In the genomic region with DNA sequence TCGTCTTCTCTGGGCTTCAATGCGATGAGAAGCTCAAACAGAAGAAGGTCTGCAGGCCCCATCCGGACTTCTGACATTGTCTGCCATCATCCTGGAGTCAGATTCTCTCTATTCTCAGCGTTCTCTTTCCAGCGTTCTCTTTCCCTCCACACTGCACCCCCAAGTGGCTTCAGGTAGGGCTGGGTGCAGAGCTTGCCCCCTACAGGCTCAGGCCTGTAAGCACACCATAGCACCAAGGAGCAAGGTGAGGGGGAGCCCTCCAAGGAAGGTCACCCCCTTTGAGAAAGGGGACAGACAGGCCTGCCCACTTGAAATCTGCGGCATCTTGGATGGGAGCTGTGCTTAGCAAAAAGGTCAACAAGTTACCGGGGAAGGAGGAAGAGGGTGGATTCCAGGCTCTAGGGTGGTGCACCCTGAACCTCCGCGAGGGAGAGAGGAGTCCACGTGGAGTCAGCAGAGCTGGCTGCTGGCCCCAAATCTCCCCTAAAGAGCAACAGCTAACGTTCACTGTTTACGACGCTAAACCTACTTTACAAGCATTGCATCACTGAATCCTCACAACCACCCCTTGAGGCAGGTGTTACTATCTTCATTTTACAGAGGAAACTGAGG, we compare ENCODE assay signal across 8 cellular contexts. TPM values are rescaled to one million over a fixed set of nuclear protein-coding genes. Genes with fewer than 3 reads are reported as not detected.
DNase-seq lines count a peak whose midpoint lies in the region; ATAC-seq and TF ChIP-seq lines count a peak whose summit lies in the region.

No MANE protein-coding gene starts in this region.

- no peak overlapping the region for H3K4me3 Mint-ChIP-seq in CD8-positive, alpha-beta T cell
- no peak overlapping the region for H3K4me3 Mint-ChIP-seq in natural killer cell

- peak; percentile 69 for TF ChIP-seq CTCF in CD8-positive, alpha-beta T cell (IDR thresholded peaks at IDR 0.05)
- TF ChIP-seq CTCF in Panc1 (IDR thresholded peaks at IDR 0.05) (peak; percentile 83), coronary artery (IDR thresholded peaks at IDR 0.05) (peak; percentile 70), natural killer cell (IDR thresholded peaks at IDR 0.05) (peak; percentile 69)

- peak; percentile 88 for ATAC-seq in CD8-positive, alpha-beta T cell
- peak; percentile 63 for ATAC-seq in GM21423 (IDR thresholded peaks at IDR 0.05; ENCODE audit: unreplicated experiment)
- no peak for ATAC-seq in Panc1
- ATAC-seq in natural killer cell = peak; percentile 67 to 82 (median 71)

- no peaks in the 10 kb centered on the region for H3K27me3 ChIP-seq in CD8-positive, alpha-beta T cell (ENCODE audit: insufficient read depth, low read length)
- H3K27me3 ChIP-seq in Panc1 (ENCODE audit: control insufficient read depth, insufficient read depth, low read length) = no peaks in the 10 kb centered on the region

- H3K36me3 ChIP-seq in CD8-positive, alpha-beta T cell (ENCODE audit: insufficient read depth, low read length) = peaks cover 45% of the 10 kb centered on the region
- no peaks in the 10 kb centered on the region; the same call in 1 of the 2 replicates for H3K36me3 ChIP-seq in Panc1 (ENCODE audit: control insufficient read depth, insufficient read depth, low read length)

- in situ Hi-C loops in Panc1 (cut with HindIII; ENCODE audit: low pct_unique_long_range_greater_than_20kb, low sequenced_read_pairs) = no loop called here

- no peak overlapping the region for H3K27ac Mint-ChIP-seq in CD8-positive, alpha-beta T cell
- peak overlapping the region in 1 of 2 donors; percentile 47 for H3K27ac Mint-ChIP-seq in natural killer cell

- no peaks in the 10 kb centered on the region for H3K9me3 ChIP-seq in CD8-positive, alpha-beta T cell (ENCODE audit: low read length)
- no peaks in the 10 kb centered on the region for H3K9me3 ChIP-seq in Panc1 (ENCODE audit: control insufficient read depth, insufficient read depth, low read depth, low read length)

- H3K9me3 Mint-ChIP-seq in CD8-positive, alpha-beta T cell = no peaks in the 10 kb centered on the region
- no peaks in the 10 kb centered on the region for H3K9me3 Mint-ChIP-seq in natural killer cell

- no peaks in the 10 kb centered on the region for H3K27me3 Mint-ChIP-seq in CD8-positive, alpha-beta T cell (ENCODE audit: low read depth)
- H3K27me3 Mint-ChIP-seq in natural killer cell (ENCODE audit: low read depth in 2 of 2) = no peaks in the 10 kb centered on the region

- intact Hi-C loops in CD8-positive, alpha-beta T cell (cut with DNase I, micrococcal nuclease) = loop anchor here in 1 of 2 experiments (5.0 to 10.0 kb wide), 2 partner anchors 243 to 486 kb away; no protein-coding TSS in a partner anchor
- intact Hi-C loops in Panc1 (cut with micrococcal nuclease; ENCODE audit: unreplicated experiment) (no loop called here), natural killer cell (cut with micrococcal nuclease) (no loop called here)

- H3K4me3 ChIP-seq in CD8-positive, alpha-beta T cell (ENCODE audit: low read depth, low read length) = no peak overlapping the region
- H3K4me3 ChIP-seq in Panc1 (ENCODE audit: low read depth in 2 of 2, low read length in 2 of 2) (no peak overlapping the region), coronary artery (no peak overlapping the region)

- BruUV-seq in Panc1 (replicated peaks; lab: Mats Ljungman, UMichigan) = no TSS peak

- peaks cover 86% of the 10 kb centered on the region for H3K36me3 Mint-ChIP-seq in CD8-positive, alpha-beta T cell
- H3K36me3 Mint-ChIP-seq in natural killer cell = peaks cover 11% of the 10 kb centered on the region

- CTCF ChIA-PET in CD8-positive, alpha-beta T cell (lab: Charles Lee) = interaction anchor here (0.7 to 16.1 kb wide), 21 partner anchors 9 to 269 kb away, joined by 3 to 514 read pairs (median 4); partner anchors contain the start of gene SMIM3
- CTCF ChIA-PET in Panc1 (lab: Charles Lee) = interaction anchor here (2.5 kb wide), 1 partner anchor 67 kb away, joined by 20 read pairs; no protein-coding TSS in a partner anchor

- peaks cover 4% of the 10 kb centered on the region for H3K4me1 ChIP-seq in CD8-positive, alpha-beta T cell (ENCODE audit: insufficient read depth, low read length)
- no peaks in the 10 kb centered on the region for H3K4me1 ChIP-seq in Panc1 (ENCODE audit: control insufficient read depth, insufficient read depth, low read length)

- DNase-seq in CD8-positive, alpha-beta T cell = peak in 3 of 7 experiments; percentile 19 to 39 (median 30)
- no peak for DNase-seq in Panc1 (ENCODE audit: low read depth, low spot score)
- no peak for DNase-seq in coronary artery (ENCODE audit: low spot score)
- no peak for DNase-seq in natural killer cell
- DNase-seq in NCI-H2029 treated with DMSO at 0.1 percent for 48 hours (lab: John Stamatoyannopoulos, UW) = no peak
- DNase-seq in NCI-H748 treated with DMSO at 0.1 percent for 48 hours (lab: John Stamatoyannopoulos, UW) = no peak
- DNase-seq in EL = no peak

- H3K27ac ChIP-seq in CD8-positive, alpha-beta T cell (ENCODE audit: low read depth, low read length) = no peak overlapping the region
- H3K27ac ChIP-seq in Panc1 (ENCODE audit: low read length) = no peak overlapping the region
- H3K27ac ChIP-seq in coronary artery = no peak overlapping the region

- POLR2A ChIA-PET in CD8-positive, alpha-beta T cell (lab: Charles Lee) = interaction anchor here (1.5 kb wide), 1 partner anchor 94 kb away, joined by 3 read pairs; no protein-coding TSS in a partner anchor
- POLR2A ChIA-PET in Panc1 (lab: Charles Lee) = no interaction called here

- H3K4me1 Mint-ChIP-seq in CD8-positive, alpha-beta T cell (ENCODE audit: low read depth) = peaks cover 11% of the 10 kb centered on the region
- peaks cover 14 to 18% of the 10 kb centered on the region in 2 donors for H3K4me1 Mint-ChIP-seq in natural killer cell

RNA-seq across cellular contexts. Expression of gene GPX3, which starts 27.5 kb away (rescaled TPM):
- total RNA-seq in CD8-positive, alpha-beta T cell = not detected
- 8.5 TPM for total RNA-seq in Panc1 (2021; ENCODE audit: unreplicated experiment)
- polyA plus RNA-seq in Panc1 (2012; ENCODE audit: insufficient read length) = 8.7 TPM
- total RNA-seq in natural killer cell = 1 to 10 TPM in 1 of 3 donors, not detected in 2; 1.1 TPM

RNA-seq across cellular contexts. Expression of gene TNIP1, which starts 32.9 kb away (rescaled TPM):
- total RNA-seq in CD8-positive, alpha-beta T cell = 100 to 1,000 TPM; 133 to 134 TPM
- total RNA-seq in Panc1 (2021; ENCODE audit: unreplicated experiment) = 81.9 TPM
- 122 TPM for polyA plus RNA-seq in Panc1 (2012; ENCODE audit: insufficient read length)
- total RNA-seq in natural killer cell = 100 to 1,000 TPM; 140 to 180 (median 153) TPM
